25 cellular contexts compared by ENCODE assay signal in the genomic region with DNA sequence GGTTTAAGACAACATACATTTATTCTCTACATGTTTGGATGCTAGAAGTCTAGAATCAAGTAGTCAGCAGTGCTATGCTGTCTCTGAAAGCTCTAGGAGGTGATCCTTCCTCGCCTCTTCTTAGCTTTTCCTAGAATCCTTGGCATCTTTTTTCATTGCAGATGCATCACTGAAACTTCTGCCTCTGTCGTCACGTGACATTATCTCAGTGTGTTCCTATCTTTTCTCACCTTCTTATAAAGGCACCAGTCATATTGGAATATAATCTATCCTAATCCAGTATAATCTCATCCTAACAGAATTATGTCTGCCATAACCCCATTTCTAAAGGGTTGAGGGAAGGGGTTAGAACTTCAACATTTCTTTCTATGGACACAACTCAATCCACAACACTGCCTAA.
"Had no signal": no experiment of that assay in that cellular context is flagged by ENCODE, and none has a peak within 500 bp of the region (broad histone marks: within the 10 kb centered on the region; RNA-seq: fewer than 3 reads in every experiment).

No MANE protein-coding gene starts in this region.

- H3K27me3 ChIP-seq: pancreas, tibial nerve, vagina had no signal

- H3K4me1 ChIP-seq: left ventricle myocardium inferior, pancreas, prostate gland, tibial nerve, vagina had no signal

- FAIRE-seq: pancreas had no signal

- H3K27ac ChIP-seq: left ventricle myocardium inferior, pancreas, prostate gland, tibial nerve, vagina had no signal

- H3K4me3 ChIP-seq: left ventricle myocardium inferior, lung, mucosa of descending colon, pancreas, prostate gland, smooth muscle cell, tibial nerve, vagina had no signal

- DNase-seq: hypothalamus; immature natural killer cell; islet precursor cell; left ventricle myocardium inferior; midbrain; mucosa of descending colon; naive thymus-derived CD4-positive, alpha-beta T cell; pancreas; posterior cingulate gyrus; retina; right cardiac atrium; stimulated activated CD4-positive, alpha-beta T cell treated with anti-CD3 and anti-CD28 coated beads, Interleukin-1b, Interleukin-23, amount 100 ng/mL, for 48 hours; stimulated activated CD4-positive, alpha-beta T cell treated with anti-CD3 and anti-CD28 coated beads, Interleukin-2, amount 100 ng/mL, for 48 hours; stimulated activated CD4-positive, alpha-beta T cell treated with anti-CD3 and anti-CD28 coated beads, Interleukin-4, amount 100 ng/mL, for 4 hours; stimulated activated CD8-positive, alpha-beta memory T cell treated with anti-CD3 and anti-CD28 coated beads, Interleukin-4, amount 100 ng/mL, for 48 hours; stimulated activated naive CD4-positive, alpha-beta T cell treated with Interleukin-2 at 50 U/mL for 16 hours; stimulated activated naive CD8-positive, alpha-beta T cell treated with anti-CD3 and anti-CD28 coated beads, Interleukin-15, amount 100 ng/mL, for 72 hours; substantia nigra had no signal

- H3K36me3 ChIP-seq: left ventricle myocardium inferior, pancreas, prostate gland, tibial nerve, vagina had no signal

- H3K4me2 ChIP-seq: smooth muscle cell had no signal

- H3K9me3 ChIP-seq: left ventricle myocardium inferior, mucosa of descending colon, pancreas, prostate gland, tibial nerve, vagina had no signal

- ATAC-seq: mucosa of descending colon; naive thymus-derived CD4-positive, alpha-beta T cell; natural killer cell treated with Interleukin-12 subunit alpha and Interleukin-12 subunit beta and Interleukin-15 and Interleukin-18, amount 100 ng/mL, for 72 hours; pancreas; right cardiac atrium; stimulated activated memory B cell treated with anti-CD40 and anti-IgM and Interleukin-4, amounts not matched to agents 10 μg/mL and 1 μg/mL and 100 μg/mL, for 72 hours; stimulated activated naive CD8-positive, alpha-beta T cell treated with anti-CD3 and anti-CD28 coated beads, Interleukin-15, amount 100 ng/mL, for 72 hours had no signal
